In genomic region chr16:86362155-86362849, GRCh38 we compare ENCODE assay signal across 1 cellular context.
A peak's percentile ranks its signal among the peaks of the same experiment; 100 is the strongest.
TF ChIP-seq lines count a peak whose summit lies in the region.

No MANE protein-coding gene starts in this region.

TF ChIP-seq in WTC11, 78 proteins besides CTCF, POLR2A, EP300 and RAD21 (continued from another document):
- no peak for TF ChIP-seq ZNF512 (CRISPR knock-in tag; IDR thresholded peaks at IDR 0.05; ENCODE audit: borderline replicate concordance)
- TF ChIP-seq USF1 (CRISPR knock-in tag; IDR thresholded peaks at IDR 0.05), result peak; percentile 90
- TF ChIP-seq RELA (CRISPR knock-in tag; IDR thresholded peaks at IDR 0.05; ENCODE audit: borderline replicate concordance), result no peak
- no peak for TF ChIP-seq TCF7 (CRISPR knock-in tag; IDR thresholded peaks at IDR 0.05; ENCODE audit: low read depth)
- TF ChIP-seq ATF6 (CRISPR knock-in tag; IDR thresholded peaks at IDR 0.05), result no peak
- TF ChIP-seq USF2 (CRISPR knock-in tag; IDR thresholded peaks at IDR 0.05), result peak; percentile 93
- no peak for TF ChIP-seq NR1H2 (CRISPR knock-in tag; IDR thresholded peaks at IDR 0.05)
- no peak for TF ChIP-seq KAT7 (CRISPR knock-in tag; IDR thresholded peaks at IDR 0.05; ENCODE audit: borderline replicate concordance)
- no peak for TF ChIP-seq GABPB1 (CRISPR knock-in tag; IDR thresholded peaks at IDR 0.05)
